ENCODE assay signal across 23 cellular contexts in genomic region chr5:54986269-54986654, GRCh38. TPM values are rescaled to one million over a fixed set of nuclear protein-coding genes. Genes with fewer than 3 reads are reported as not detected.
DNase-seq lines count a peak whose midpoint lies in the region; ATAC-seq and TF ChIP-seq lines count a peak whose summit lies in the region.
"Had no signal": no experiment of that assay in that cellular context is flagged by ENCODE, and none has a peak within 500 bp of the region (broad histone marks: within the 10 kb centered on the region; RNA-seq: fewer than 3 reads in every experiment).

No MANE protein-coding gene starts in this region.

- H3K27me3 Mint-ChIP-seq in immature natural killer cell (ENCODE audit: low read depth in 3 of 3), result no peaks in the 10 kb centered on the region
- no peaks in the 10 kb centered on the region for H3K27me3 Mint-ChIP-seq in activated T-cell treated with anti-CD3 and anti-CD28 coated beads, Interleukin-2, amount 50 U/mL, for 4 hours (ENCODE audit: low read depth)

- H3K4me1 Mint-ChIP-seq in immature natural killer cell, result peaks cover 72 to 87% of the 10 kb centered on the region in 2 donors
- H3K4me1 Mint-ChIP-seq in activated T-cell treated with anti-CD3 and anti-CD28 coated beads, Interleukin-2, amount 50 U/mL, for 4 hours (ENCODE audit: low read depth), result peaks cover 40% of the 10 kb centered on the region
- H3K4me1 Mint-ChIP-seq: IgD-negative memory B cell had no signal

- CTCF ChIA-PET in SK-N-SH (lab: Yijun Ruan, JAX), result interaction anchor here (1.0 kb wide), 1 partner anchor 160 kb away, joined by 4 read pairs; no protein-coding TSS in a partner anchor

- H3K9me3 ChIP-seq in GM23248 (ENCODE audit: low read depth) (no peaks in the 10 kb centered on the region), SK-N-SH (no peaks in the 10 kb centered on the region), skeletal muscle satellite cell (replicated peaks; ENCODE audit: low read length) (no peaks in the 10 kb centered on the region), BE2C (no peaks in the 10 kb centered on the region)
- H3K9me3 ChIP-seq: upper lobe of left lung had no signal

- H3K27ac ChIP-seq in GM23248 (peak overlapping the region; percentile 44), SK-N-SH (ENCODE audit: low read depth in 2 of 2, low read length in 1 of 2) (peak overlapping the region; percentile 47 to 69; a peak in 3 of 4 replicates)

- DNase-seq in GM23248 (no peak), SK-N-SH (no peak), immature natural killer cell (no peak), BE2C (no peak)
- no peak for DNase-seq in activated T-cell treated with anti-CD3 and anti-CD28 coated beads, Interleukin-2, amount 50 U/mL, for 4 hours
- DNase-seq: activated gamma-delta T cell; left ventricle myocardium superior; midbrain; naive thymus-derived CD4-positive, alpha-beta T cell; NCI-H1092; NCI-H187 treated with DMSO at 0.1 percent for 48 hours; NCI-H526 treated with DMSO at 0.1 percent for 48 hours; stimulated activated CD4-positive, alpha-beta T cell treated with anti-CD3 and anti-CD28 coated beads, Interleukin-2, amount 100 ng/mL, for 24 hours; upper lobe of left lung had no signal

- H3K9ac ChIP-seq in GM23248 (peak overlapping the region; percentile 14; the same call in 1 of the 2 replicates), SK-N-SH (peak overlapping the region; percentile 68), skeletal muscle satellite cell (ENCODE audit: low read depth, low read length) (peak overlapping the region; percentile 28)

- no peak for TF ChIP-seq CTCF in SK-N-SH (IDR thresholded peaks at IDR 0.05)
- no peak for TF ChIP-seq CTCF in BE2C (IDR thresholded peaks at IDR 0.05; ENCODE audit: low read depth, low read length)

- peaks cover 61% of the 10 kb centered on the region for H3K4me1 ChIP-seq in GM23248 (ENCODE audit: insufficient read depth)
- peaks cover 0 to 10% of the 10 kb centered on the region in 2 experiments; a peak in 3 of 4 replicates for H3K4me1 ChIP-seq in SK-N-SH (ENCODE audit: control insufficient read depth in 1 of 2, insufficient read depth in 2 of 2, low read depth in 1 of 2, low read length in 1 of 2)
- peaks cover 46% of the 10 kb centered on the region for H3K4me1 ChIP-seq in skeletal muscle satellite cell (ENCODE audit: control insufficient read depth, insufficient read depth, low read length)
- H3K4me1 ChIP-seq in BE2C, result no peaks in the 10 kb centered on the region

- H3K27ac Mint-ChIP-seq in immature natural killer cell, result peak overlapping the region in 3 of 6 donors; percentile 48 to 71 (median 54)
- H3K27ac Mint-ChIP-seq: IgD-negative memory B cell; T-helper 1 cell treated with Interleukin-12 subunit alpha and Interleukin-12 subunit beta and Interleukin-4 antibody, amounts not matched to agents 30 μg/mL and 1 μg/mL, for 36 hours had no signal

- H3K9me3 Mint-ChIP-seq in immature natural killer cell, result no peaks in the 10 kb centered on the region
- H3K9me3 Mint-ChIP-seq in activated T-cell treated with anti-CD3 and anti-CD28 coated beads, Interleukin-2, amount 50 U/mL, for 4 hours, result no peaks in the 10 kb centered on the region
- H3K9me3 Mint-ChIP-seq: IgD-negative memory B cell; T-helper 1 cell treated with Interleukin-12 subunit alpha and Interleukin-12 subunit beta and Interleukin-4 antibody, amounts not matched to agents 30 μg/mL and 1 μg/mL, for 36 hours had no signal

- H3K4me3 ChIP-seq in GM23248, result peak overlapping the region; percentile 63
- H3K4me3 ChIP-seq in SK-N-SH (ENCODE audit: low read depth in 2 of 2, low read length in 1 of 2), result peak overlapping the region in 1 of 2 experiments; percentile 67; a peak in 2 of 4 replicates
- H3K4me3 ChIP-seq in skeletal muscle satellite cell (ENCODE audit: low read length), result peak overlapping the region; percentile 13
- no peak overlapping the region for H3K4me3 ChIP-seq in BE2C (ENCODE audit: low read depth, low read length)

- H3F3A ChIP-seq in GM23248 (ENCODE audit: insufficient read depth) (peaks cover 19% of the 10 kb centered on the region), SK-N-SH (replicated peaks; ENCODE audit: insufficient read depth) (peaks cover 32% of the 10 kb centered on the region)

- H4K20me1 ChIP-seq in GM23248 (ENCODE audit: insufficient read depth), result no peaks in the 10 kb centered on the region
- no peaks in the 10 kb centered on the region for H4K20me1 ChIP-seq in SK-N-SH (ENCODE audit: insufficient read depth)

- H3K27me3 ChIP-seq in GM23248 (replicated peaks; ENCODE audit: insufficient read depth) (no peaks in the 10 kb centered on the region), SK-N-SH (ENCODE audit: insufficient read depth) (no peaks in the 10 kb centered on the region), skeletal muscle satellite cell (ENCODE audit: control insufficient read depth, insufficient read depth, low read length) (no peaks in the 10 kb centered on the region), BE2C (peaks cover 33% of the 10 kb centered on the region)

- peak overlapping the region in 3 of 5 donors; percentile 3 to 87 (median 20) for H3K4me3 Mint-ChIP-seq in immature natural killer cell
- H3K4me3 Mint-ChIP-seq in activated T-cell treated with anti-CD3 and anti-CD28 coated beads, Interleukin-2, amount 50 U/mL, for 4 hours, result no peak overlapping the region
- H3K4me3 Mint-ChIP-seq: IgD-negative memory B cell had no signal

- no peak for TF ChIP-seq EP300 in SK-N-SH (IDR thresholded peaks at IDR 0.05; ENCODE audit: borderline replicate concordance in 1 of 2, low read depth in 1 of 2, low read length in 1 of 2)

- WGBS in GM23248 (ENCODE audit: low coverage in 1 of 2, low lambda C conversion rate in 2 of 2, missing lambda C conversion rate in 2 of 2), 2 experiments, result 49 to 58% methylated on average over 5 of the region's 5 CpGs
- WGBS in SK-N-SH (ENCODE audit: low lambda C conversion rate), result 15% methylated on average over 5 of the region's 5 CpGs

- H2AFZ ChIP-seq in GM23248 (peak overlapping the region; percentile 31; the same call in 1 of the 2 replicates), SK-N-SH (ENCODE audit: low read depth) (peak overlapping the region; percentile 48; the same call in 1 of the 2 replicates)

- peaks cover 0 to under 1% (median 0%) of the 10 kb centered on the region in 3 donors for H3K36me3 Mint-ChIP-seq in immature natural killer cell
- H3K36me3 Mint-ChIP-seq in activated T-cell treated with anti-CD3 and anti-CD28 coated beads, Interleukin-2, amount 50 U/mL, for 4 hours (ENCODE audit: insufficient read depth), result no peaks in the 10 kb centered on the region

- H3K36me3 ChIP-seq in GM23248 (ENCODE audit: low read depth) (no peaks in the 10 kb centered on the region), SK-N-SH (replicated peaks in 1 of 2; ENCODE audit: control insufficient read depth in 1 of 2, insufficient read depth in 2 of 2, low read length in 1 of 2) (no peaks in the 10 kb centered on the region), skeletal muscle satellite cell (ENCODE audit: insufficient read depth, low read length) (no peaks in the 10 kb centered on the region), BE2C (no peaks in the 10 kb centered on the region)
- H3K36me3 ChIP-seq: upper lobe of left lung had no signal

- in situ Hi-C loops in GM23248 (cut with MboI), result no loop called here

- H3K79me2 ChIP-seq in GM23248 (ENCODE audit: insufficient read depth) (peaks cover 28% of the 10 kb centered on the region), SK-N-SH (ENCODE audit: insufficient read depth) (peaks cover 30% of the 10 kb centered on the region; the same call in 1 of the 2 replicates)

- H3K9me2 ChIP-seq in GM23248 (ENCODE audit: insufficient read depth), result no peaks in the 10 kb centered on the region
- no peaks in the 10 kb centered on the region for H3K9me2 ChIP-seq in SK-N-SH

- no peak for TF ChIP-seq RAD21 in SK-N-SH (IDR thresholded peaks at IDR 0.05; ENCODE audit: low read length)

- ATAC-seq in activated T-cell treated with anti-CD3 and anti-CD28 coated beads, Interleukin-2, amount 50 U/mL, for 4 hours, result no peak
- no peak for ATAC-seq in GM19035 (IDR thresholded peaks at IDR 0.05; ENCODE audit: unreplicated experiment)
- ATAC-seq: left ventricle myocardium superior; naive thymus-derived CD4-positive, alpha-beta T cell had no signal

- POLR2A ChIA-PET in SK-N-SH (lab: Yijun Ruan, JAX), result no interaction called here

- H3K4me2 ChIP-seq in GM23248 (ENCODE audit: unreplicated experiment) (peak overlapping the region; percentile 78), SK-N-SH (peak overlapping the region; percentile 87), skeletal muscle satellite cell (ENCODE audit: low read length) (peak overlapping the region; percentile 85)

RNA-seq across cellular contexts. Expression of gene ESM1, which starts 0.9 kb away (rescaled TPM):
- 25.5 and 26.1 TPM in 2 replicates for total RNA-seq in GM23248 (2014; rRNA removed; shearing (Covaris generic))
- polyA plus RNA-seq in GM23248 (2016; fragmentation: Nextera tagmentation; extraction: Ambion mirVana), result 11.8 and 12.2 TPM in 2 replicates
- polyA plus RNA-seq in SK-N-SH (2012; rRNA removed), result 36.5 and 37.4 TPM in 2 replicates
- 29.6 and 39.2 TPM in 2 replicates for polyA plus RNA-seq in SK-N-SH (2012; cell fraction: cytosol; rRNA removed)
- 19.3 and 20.2 TPM in 2 replicates for polyA plus RNA-seq in SK-N-SH (2012; cell fraction: nucleus; rRNA removed)
- polyA plus RNA-seq in immature natural killer cell, result under 1 TPM in 2 of 3 donors, not detected in 1; 0.74 to 0.96 TPM
- 9.6 and 12.2 TPM in 2 replicates for total RNA-seq in skeletal muscle satellite cell (2012; rRNA removed)
- polyA plus RNA-seq in BE2C (2012; ENCODE audit: insufficient read depth, insufficient read length, low read depth), result not detected
- under 1 TPM in 1 of 3 donors, not detected in 2; 0.18 TPM for total RNA-seq in activated T-cell treated with anti-CD3 and anti-CD28 coated beads, Interleukin-2, amount 50 U/mL, for 4 hours
- total RNA-seq: G401, H4, left ventricle myocardium superior had no signal
- polyA plus RNA-seq: naive thymus-derived CD4-positive, alpha-beta T cell had no signal

RNA-seq across cellular contexts. Expression of gene GZMK, which starts 37.8 kb away (rescaled TPM):
- not detected in 2 replicates for total RNA-seq in GM23248 (2014; rRNA removed; shearing (Covaris generic))
- polyA plus RNA-seq in GM23248 (2016; fragmentation: Nextera tagmentation; extraction: Ambion mirVana) (not detected in 2 replicates), SK-N-SH (2012; rRNA removed) (not detected in 2 replicates), immature natural killer cell (100 to 1,000 TPM; 175 to 260 (median 257) TPM)
- polyA plus RNA-seq in SK-N-SH (2012; cell fraction: cytosol; rRNA removed), result 0.01 TPM in 1 of 2 replicates, not detected in the other
- not detected in 2 replicates for polyA plus RNA-seq in SK-N-SH (2012; cell fraction: nucleus; rRNA removed)
- not detected in 2 replicates for total RNA-seq in skeletal muscle satellite cell (2012; rRNA removed)
- not detected for polyA plus RNA-seq in BE2C (2012; ENCODE audit: insufficient read depth, insufficient read length, low read depth)
- total RNA-seq in activated T-cell treated with anti-CD3 and anti-CD28 coated beads, Interleukin-2, amount 50 U/mL, for 4 hours, result under 1 TPM; 0.25 to 0.50 (median 0.35) TPM
- total RNA-seq: dermis microvascular lymphatic vessel endothelial cell, G401, glomerular endothelial cell, H4, osteocyte had no signal

Comparison
In these comparisons a context has a peak if more than half of its experiments do, and no peak if none do; other contexts are left out.
1. H3K9ac ChIP-seq: peak in every context shown above with its lines; median percentile 68 in SK-N-SH; 28 in skeletal muscle satellite cell; 14 in GM23248.
2. RNA of gene GZMK, which starts 37.8 kb away (polyA plus RNA-seq): 175 to 260 TPM in immature natural killer cell; 0.01 TPM in SK-N-SH and not detected in GM23248; every median in the first group is over 100 times any median in the second.
3. Peak in every context shown above with its lines, with median percentiles within 50 percentile points of each other: H3K4me2 ChIP-seq.